ENCODE assay signal across 17 cellular contexts in the genomic region with DNA sequence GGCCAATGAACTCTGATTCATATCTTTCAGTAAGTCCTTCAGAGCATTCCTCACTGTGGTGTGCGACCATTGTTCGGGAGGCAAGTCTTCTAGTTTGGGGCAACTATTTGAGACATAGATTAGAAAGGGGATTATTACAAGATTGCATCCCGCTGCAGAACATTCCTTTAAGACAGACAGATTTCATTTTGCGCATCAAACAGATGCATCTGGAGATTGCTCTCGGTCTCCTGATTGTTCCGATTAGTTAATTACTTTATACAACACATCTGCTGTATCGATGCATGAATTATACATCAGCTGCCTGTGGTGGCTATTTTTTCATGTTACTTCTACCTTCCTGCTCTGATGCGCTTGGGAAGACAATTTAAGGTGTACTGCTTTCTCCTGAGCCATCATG. TPM values are rescaled to one million over a fixed set of nuclear protein-coding genes. Genes with fewer than 3 reads are reported as not detected.
DNase-seq lines count a peak whose midpoint lies in the region; ATAC-seq lines count a peak whose summit lies in the region.
"Had no signal": no experiment of that assay in that cellular context is flagged by ENCODE, and none has a peak within 500 bp of the region (broad histone marks: within the 10 kb centered on the region; RNA-seq: fewer than 3 reads in every experiment).

No MANE protein-coding gene starts in this region.

- H3K4me3 Mint-ChIP-seq in activated CD4-positive, alpha-beta T cell treated with anti-CD3 and anti-CD28 coated beads, Interleukin-2, amount 10 ng/mL, durations not matched to agents 24 days and 14 days, result peak overlapping the region; percentile 73
- H3K4me3 Mint-ChIP-seq in stimulated activated naive CD8-positive, alpha-beta T cell treated with anti-CD3 and anti-CD28 coated beads, Interleukin-15, Interleukin-2, amounts not matched to agents 100 ng/mL and 50 ng/mL, for 24 hours, result peak overlapping the region; percentile 41
- H3K4me3 Mint-ChIP-seq in activated naive CD8-positive, alpha-beta T cell, result peak overlapping the region; percentile 71
- H3K4me3 Mint-ChIP-seq: CD14-positive monocyte, GM23338, IgD-negative memory B cell had no signal

- WGBS in thymus, result 85% methylated on average over 8 of the region's 8 CpGs

- intact Hi-C loops in activated CD4-positive, alpha-beta T cell treated with anti-CD3 and anti-CD28 coated beads, Interleukin-2, amount 10 ng/mL, durations not matched to agents 24 days and 14 days (cut with micrococcal nuclease), result loop anchor here (1.0 kb wide), 1 partner anchor 8 kb away; no protein-coding TSS in a partner anchor

- no peaks in the 10 kb centered on the region for H3K9me3 Mint-ChIP-seq in activated CD4-positive, alpha-beta T cell treated with anti-CD3 and anti-CD28 coated beads, Interleukin-2, amount 10 ng/mL, durations not matched to agents 24 days and 14 days
- H3K9me3 Mint-ChIP-seq in stimulated activated naive CD8-positive, alpha-beta T cell treated with anti-CD3 and anti-CD28 coated beads, Interleukin-15, Interleukin-2, amounts not matched to agents 100 ng/mL and 50 ng/mL, for 24 hours, result no peaks in the 10 kb centered on the region
- H3K9me3 Mint-ChIP-seq in activated naive CD8-positive, alpha-beta T cell (ENCODE audit: low read depth), result no peaks in the 10 kb centered on the region
- H3K9me3 Mint-ChIP-seq: CD14-positive monocyte, GM23338, IgD-negative memory B cell had no signal

- peaks cover 76% of the 10 kb centered on the region for H3K4me1 Mint-ChIP-seq in activated CD4-positive, alpha-beta T cell treated with anti-CD3 and anti-CD28 coated beads, Interleukin-2, amount 10 ng/mL, durations not matched to agents 24 days and 14 days
- H3K4me1 Mint-ChIP-seq in stimulated activated naive CD8-positive, alpha-beta T cell treated with anti-CD3 and anti-CD28 coated beads, Interleukin-15, Interleukin-2, amounts not matched to agents 100 ng/mL and 50 ng/mL, for 24 hours (ENCODE audit: low read depth), result peaks cover 96% of the 10 kb centered on the region
- peaks cover 94% of the 10 kb centered on the region for H3K4me1 Mint-ChIP-seq in activated naive CD8-positive, alpha-beta T cell (ENCODE audit: low read depth)

- H3K9me3 ChIP-seq in thymus (ENCODE audit: control insufficient read depth), result no peaks in the 10 kb centered on the region
- H3K9me3 ChIP-seq: A549 had no signal

- H3K27me3 ChIP-seq in thymus (ENCODE audit: control insufficient read depth, insufficient read depth), result no peaks in the 10 kb centered on the region

- peaks cover 39% of the 10 kb centered on the region for H3K36me3 ChIP-seq in thymus (ENCODE audit: control insufficient read depth, insufficient read depth)

- no peaks in the 10 kb centered on the region for H3K27me3 Mint-ChIP-seq in activated CD4-positive, alpha-beta T cell treated with anti-CD3 and anti-CD28 coated beads, Interleukin-2, amount 10 ng/mL, durations not matched to agents 24 days and 14 days
- no peaks in the 10 kb centered on the region for H3K27me3 Mint-ChIP-seq in stimulated activated naive CD8-positive, alpha-beta T cell treated with anti-CD3 and anti-CD28 coated beads, Interleukin-15, Interleukin-2, amounts not matched to agents 100 ng/mL and 50 ng/mL, for 24 hours
- H3K27me3 Mint-ChIP-seq in activated naive CD8-positive, alpha-beta T cell, result no peaks in the 10 kb centered on the region
- H3K27me3 Mint-ChIP-seq: IgD-negative memory B cell had no signal

- DNase-seq in activated CD4-positive, alpha-beta T cell treated with anti-CD3 and anti-CD28 coated beads, Interleukin-2, amount 10 ng/mL, durations not matched to agents 24 days and 14 days, result no peak
- no peak for DNase-seq in activated CD4-positive, alpha-beta T cell treated with anti-CD3 and anti-CD28 coated beads for 48 hours
- DNase-seq in stimulated activated naive CD8-positive, alpha-beta T cell treated with anti-CD3 and anti-CD28 coated beads, Interleukin-15, Interleukin-2, amounts not matched to agents 100 U/mL and 50 U/mL, for 24 hours, result no peak
- no peak for DNase-seq in COR-L47 (lab: John Stamatoyannopoulos, UW)
- no peak for DNase-seq in germinal center (ENCODE audit: low spot score)
- DNase-seq: GF-D8, NCI-H1417, NCI-H1930, NCI-H2171 treated with DMSO at 0.1 percent for 48 hours had no signal

- no peak for ATAC-seq in stimulated activated naive CD8-positive, alpha-beta T cell treated with anti-CD3 and anti-CD28 coated beads, Interleukin-15, Interleukin-2, amounts not matched to agents 100 U/mL and 50 U/mL, for 24 hours
- ATAC-seq: A549, GM23338, Panc1 had no signal

- peak overlapping the region; percentile 81 for H3K27ac Mint-ChIP-seq in activated CD4-positive, alpha-beta T cell treated with anti-CD3 and anti-CD28 coated beads, Interleukin-2, amount 10 ng/mL, durations not matched to agents 24 days and 14 days
- H3K27ac Mint-ChIP-seq in stimulated activated naive CD8-positive, alpha-beta T cell treated with anti-CD3 and anti-CD28 coated beads, Interleukin-15, Interleukin-2, amounts not matched to agents 100 ng/mL and 50 ng/mL, for 24 hours, result peak overlapping the region; percentile 68
- H3K27ac Mint-ChIP-seq in activated naive CD8-positive, alpha-beta T cell, result peak overlapping the region; percentile 96
- H3K27ac Mint-ChIP-seq: CD14-positive monocyte, GM23338, IgD-negative memory B cell had no signal

- H3K27ac ChIP-seq in thymus (ENCODE audit: low read depth), result peak overlapping the region; percentile 89
- H3K27ac ChIP-seq: A549 had no signal

- peaks cover 86% of the 10 kb centered on the region for H3K36me3 Mint-ChIP-seq in activated CD4-positive, alpha-beta T cell treated with anti-CD3 and anti-CD28 coated beads, Interleukin-2, amount 10 ng/mL, durations not matched to agents 24 days and 14 days (ENCODE audit: low read depth)
- peaks cover 91% of the 10 kb centered on the region for H3K36me3 Mint-ChIP-seq in stimulated activated naive CD8-positive, alpha-beta T cell treated with anti-CD3 and anti-CD28 coated beads, Interleukin-15, Interleukin-2, amounts not matched to agents 100 ng/mL and 50 ng/mL, for 24 hours (ENCODE audit: low read depth)
- peaks cover 32% of the 10 kb centered on the region for H3K36me3 Mint-ChIP-seq in activated naive CD8-positive, alpha-beta T cell

- H3K4me3 ChIP-seq in thymus (ENCODE audit: low read length), result no peak overlapping the region
- H3K4me3 ChIP-seq: A549, GM23338 had no signal

- peaks cover 16% of the 10 kb centered on the region for H3K4me1 ChIP-seq in thymus (ENCODE audit: control insufficient read depth, insufficient read depth, low read length)
- H3K4me1 ChIP-seq: A549 had no signal

RNA-seq across cellular contexts. Expression of a gene that starts 10.0 kb away (rescaled TPM):
- 561 and 571 TPM in 2 replicates for total RNA-seq in activated CD4-positive, alpha-beta T cell treated with anti-CD3 and anti-CD28 coated beads, Interleukin-2, amount 10 ng/mL, durations not matched to agents 24 days and 14 days
- polyA plus RNA-seq in thymus, result 172 TPM
